10 cellular contexts compared by ENCODE assay signal in genomic region chr7:139482662-139483466, GRCh38. TPM values are rescaled to one million over a fixed set of nuclear protein-coding genes. Genes with fewer than 3 reads are reported as not detected.
DNase-seq lines count a peak whose midpoint lies in the region; ATAC-seq and TF ChIP-seq lines count a peak whose summit lies in the region.
"Had no signal": no experiment of that assay in that cellular context is flagged by ENCODE, and none has a peak within 500 bp of the region (broad histone marks: within the 10 kb centered on the region; RNA-seq: fewer than 3 reads in every experiment).

No MANE protein-coding gene starts in this region.

- peak; percentile 84 for DNase-seq in DMS 273 (lab: John Stamatoyannopoulos, UW; ENCODE audit: unreplicated experiment)
- DNase-seq in DMS 273 treated with DMSO at 0.1 percent for 48 hours (lab: John Stamatoyannopoulos, UW) = no peak
- peak; percentile 37 for DNase-seq in activated CD4-positive, CD25-positive, alpha-beta regulatory T cell treated with anti-CD3 and anti-CD28 coated beads, Interleukin-2, amount 50 U/mL, for 72 hours
- DNase-seq in heart left ventricle = no peak
- DNase-seq in retina = peak; percentile 78
- no peak for DNase-seq in SKM-1 (lab: John Stamatoyannopoulos, UW; ENCODE audit: unreplicated experiment)

- 2 to 5% (median 3%) methylated on average over 24 to 90 of the region's 90 CpGs for WGBS in heart left ventricle, 4 donors

- no peaks in the 10 kb centered on the region for H3K36me3 ChIP-seq in heart left ventricle

- intact Hi-C loops in heart left ventricle (cut with DNase I) = no loop called here

- H3K4me3 ChIP-seq in heart left ventricle = peak overlapping the region in 11 of 12 donors; percentile 1 to 55 (median 36)

- H3K27ac ChIP-seq in heart left ventricle = no peak overlapping the region
- H3K27ac ChIP-seq: 22Rv1 had no signal

- H3K27me3 ChIP-seq in heart left ventricle = peaks cover 17 to 66% (median 33%) of the 10 kb centered on the region in 9 donors

- no peak for TF ChIP-seq POLR2A in heart left ventricle (IDR thresholded peaks at IDR 0.05)

- H3K4me1 ChIP-seq in heart left ventricle = peaks cover 6 to 18% (median 12%) of the 10 kb centered on the region in 12 donors

- no peaks in the 10 kb centered on the region for H3K9me3 ChIP-seq in heart left ventricle

- no peak for TF ChIP-seq CTCF in heart left ventricle (IDR thresholded peaks at IDR 0.05)

- ATAC-seq in HG02852 (IDR thresholded peaks at IDR 0.05; ENCODE audit: unreplicated experiment) (peak; percentile 43), heart left ventricle (peak in 2 of 4 donors; percentile 45 to 68), GM19328 (IDR thresholded peaks at IDR 0.05; ENCODE audit: unreplicated experiment) (no peak)

RNA-seq across cellular contexts. Expression of gene KLRG2, which starts 0.6 kb away (rescaled TPM):
- not detected for total RNA-seq in heart left ventricle
- polyA plus RNA-seq in heart left ventricle = not detected

RNA-seq across cellular contexts. Expression of gene CLEC2L, which starts 40.6 kb away (rescaled TPM):
- total RNA-seq in heart left ventricle = under 1 TPM in 2 of 9 donors, not detected in 7; 0.18 to 0.36 TPM
- polyA plus RNA-seq in heart left ventricle = not detected
- total RNA-seq: renal cortical epithelial cell had no signal

Comparison
In these comparisons a context has a peak if more than half of its experiments do, and no peak if none do; other contexts are left out.
1. DNase-seq: peak in DMS 273 (single experiment), activated CD4-positive, CD25-positive, alpha-beta regulatory T cell treated with anti-CD3 and anti-CD28 coated beads, Interleukin-2, amount 50 U/mL, for 72 hours (single experiment) and retina (single experiment); none in DMS 273 treated with DMSO at 0.1 percent for 48 hours (single experiment), heart left ventricle (0 of 5) and SKM-1 (single experiment).